8 cellular contexts compared by ENCODE assay signal in genomic region chr7:65038767-65039166, GRCh38. TPM values are rescaled to one million over a fixed set of nuclear protein-coding genes. Genes with fewer than 3 reads are reported as not detected.
DNase-seq lines count a peak whose midpoint lies in the region; ATAC-seq and TF ChIP-seq lines count a peak whose summit lies in the region.
"Not testable (repeated sequence)": the region's sequence is repeated elsewhere in the genome, so short reads cannot be mapped to it uniquely, and the experiment has no call there.

No MANE protein-coding gene starts in this region.

- not testable (repeated sequence) for H3K36me3 Mint-ChIP-seq in CD14-positive monocyte; activated T-cell treated with anti-CD3 and anti-CD28 coated beads, Interleukin-2, amount 50 U/mL, for 24 hours (ENCODE audit: low read depth); endothelial cell (ENCODE audit: low read depth, unreplicated experiment)

- H3K9ac ChIP-seq in OCI-LY3 (ENCODE audit: low read length) = peak overlapping the region; percentile 68

- not testable (repeated sequence) for H2AFZ ChIP-seq in OCI-LY3 (ENCODE audit: low read depth, low read length)

- not testable (repeated sequence) for H3K27me3 Mint-ChIP-seq in CD14-positive monocyte (ENCODE audit: low read depth in 3 of 3); activated T-cell treated with anti-CD3 and anti-CD28 coated beads, Interleukin-2, amount 50 U/mL, for 24 hours; endothelial cell (ENCODE audit: unreplicated experiment)

- peaks cover 38% of the 10 kb centered on the region for H3K4me1 Mint-ChIP-seq in CD14-positive monocyte
- peaks cover 16% of the 10 kb centered on the region for H3K4me1 Mint-ChIP-seq in activated T-cell treated with anti-CD3 and anti-CD28 coated beads, Interleukin-2, amount 50 U/mL, for 24 hours (ENCODE audit: low read depth)
- not testable (repeated sequence) for H3K4me1 Mint-ChIP-seq in endothelial cell (ENCODE audit: unreplicated experiment)

- H3K27ac Mint-ChIP-seq in CD14-positive monocyte (peak overlapping the region; percentile 57 to 91 (median 75)), endothelial cell (ENCODE audit: unreplicated experiment) (peak overlapping the region; percentile 57)
- H3K27ac Mint-ChIP-seq in activated T-cell treated with anti-CD3 and anti-CD28 coated beads, Interleukin-2, amount 50 U/mL, for 24 hours = peak overlapping the region; percentile 69

- H3K4me3 ChIP-seq in OCI-LY3 (ENCODE audit: low read length) (peak overlapping the region; percentile 87), lower lobe of right lung (peak overlapping the region; percentile 70)

- H3K4me3 Mint-ChIP-seq in CD14-positive monocyte (peak overlapping the region; percentile 83 to 89), endothelial cell (ENCODE audit: unreplicated experiment) (peak overlapping the region; percentile 95)
- H3K4me3 Mint-ChIP-seq in activated T-cell treated with anti-CD3 and anti-CD28 coated beads, Interleukin-2, amount 50 U/mL, for 24 hours = peak overlapping the region; percentile 86

- intact Hi-C loops in CD14-positive monocyte (cut with micrococcal nuclease) = loop anchor here (5.0 kb wide), 2 partner anchors 36 to 41 kb away; no protein-coding TSS in a partner anchor
- intact Hi-C loops in lower lobe of right lung (cut with DNase I) = not testable (repeated sequence)

- H3K27ac ChIP-seq in OCI-LY3 (ENCODE audit: low read length) = not testable (repeated sequence)
- H3K27ac ChIP-seq in lower lobe of right lung = peak overlapping the region; percentile 80

- H3K9me3 Mint-ChIP-seq in CD14-positive monocyte; activated T-cell treated with anti-CD3 and anti-CD28 coated beads, Interleukin-2, amount 50 U/mL, for 24 hours; endothelial cell (ENCODE audit: unreplicated experiment): not testable (repeated sequence)

- H4K20me1 ChIP-seq in OCI-LY3 (ENCODE audit: insufficient read depth, low read length) = not testable (repeated sequence)

- H3K4me1 ChIP-seq in OCI-LY3 (ENCODE audit: low read length) = peaks cover 12% of the 10 kb centered on the region
- H3K4me1 ChIP-seq in lower lobe of right lung = peaks cover 28% of the 10 kb centered on the region

- H3K9me3 ChIP-seq in OCI-LY3 (ENCODE audit: insufficient read depth, low read length); lower lobe of right lung: not testable (repeated sequence)

- ATAC-seq in GM19467 (IDR thresholded peaks at IDR 0.05; ENCODE audit: unreplicated experiment) = peak; percentile 23
- peak; percentile 12 for ATAC-seq in HG03457 (IDR thresholded peaks at IDR 0.05; ENCODE audit: unreplicated experiment)
- peak; percentile 3 to 11 for ATAC-seq in lower lobe of right lung

- peak overlapping the region; percentile 93 for H3K4me2 ChIP-seq in OCI-LY3 (ENCODE audit: low read length)

- not testable (repeated sequence) for H3K36me3 ChIP-seq in OCI-LY3 (replicated peaks; ENCODE audit: low read depth, low read length); lower lobe of right lung

- not testable (repeated sequence) for DNase-seq in CD14-positive monocyte (ENCODE audit: low spot score)
- DNase-seq in activated T-cell treated with anti-CD3 and anti-CD28 coated beads, Interleukin-2, amount 50 U/mL, for 24 hours = peak; percentile 63
- peak; percentile 53 for DNase-seq in endothelial cell (ENCODE audit: low spot score)
- DNase-seq in lower lobe of right lung = peak; percentile 63
- peak; percentile 34 for DNase-seq in stimulated activated CD4-positive, alpha-beta T cell treated with anti-CD3 and anti-CD28 coated beads, Interleukin-15, amount 100 ng/mL, for 24 hours

- TF ChIP-seq CTCF in CD14-positive monocyte (IDR thresholded peaks at IDR 0.05); OCI-LY3 (IDR thresholded peaks at IDR 0.05; ENCODE audit: low read depth, low read length); endothelial cell (IDR thresholded peaks at IDR 0.05; ENCODE audit: unreplicated experiment); lower lobe of right lung (IDR thresholded peaks at IDR 0.05): not testable (repeated sequence)

- peaks cover 24% of the 10 kb centered on the region for H3K79me2 ChIP-seq in OCI-LY3 (ENCODE audit: low read length)

- H3K27me3 ChIP-seq in OCI-LY3 (ENCODE audit: low read depth, low read length); lower lobe of right lung (ENCODE audit: low read depth): not testable (repeated sequence)

RNA-seq across cellular contexts. Expression of gene ERV3-1, which starts 32.3 kb away (rescaled TPM):
- 1 to 10 TPM; 2.1 to 7.9 TPM for polyA plus RNA-seq in CD14-positive monocyte
- total RNA-seq in endothelial cell (ENCODE audit: unreplicated experiment) = 58.4 TPM
- total RNA-seq in lower lobe of right lung = 32.0 TPM

RNA-seq across cellular contexts. Expression of gene ZNF117, which starts 47.9 kb away (rescaled TPM):
- polyA plus RNA-seq in CD14-positive monocyte = under 1 TPM; 0.37 to 0.64 TPM
- total RNA-seq in endothelial cell (ENCODE audit: unreplicated experiment) (42.0 TPM), lower lobe of right lung (22.0 TPM)
